In the genomic region with DNA sequence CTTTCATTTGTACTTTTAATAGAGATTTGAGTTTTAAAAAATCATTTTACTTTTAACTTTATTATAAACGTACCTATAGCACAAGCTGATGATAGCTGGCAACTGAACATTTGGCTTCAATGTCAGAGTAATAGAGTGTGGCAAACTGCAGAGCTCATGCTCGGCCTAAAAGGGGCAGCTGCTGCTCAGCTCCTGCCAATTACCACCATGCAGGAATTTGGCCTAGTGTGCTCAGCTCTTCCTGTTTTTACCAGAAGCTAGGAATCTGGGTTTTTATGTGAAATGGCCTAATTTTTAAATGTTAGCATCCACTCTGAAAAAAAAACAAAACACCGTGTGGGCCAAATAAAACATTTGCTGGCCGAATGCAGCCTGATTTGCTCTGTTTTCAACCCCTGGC, we compare ENCODE assay signal across 1 cellular context.
TF ChIP-seq lines count a peak whose summit lies in the region.

No MANE protein-coding gene starts in this region.

TF ChIP-seq in GM23338, 12 proteins besides CTCF, POLR2A, EP300 and RAD21 (continued from another document):
- TF ChIP-seq, protein P1, sequence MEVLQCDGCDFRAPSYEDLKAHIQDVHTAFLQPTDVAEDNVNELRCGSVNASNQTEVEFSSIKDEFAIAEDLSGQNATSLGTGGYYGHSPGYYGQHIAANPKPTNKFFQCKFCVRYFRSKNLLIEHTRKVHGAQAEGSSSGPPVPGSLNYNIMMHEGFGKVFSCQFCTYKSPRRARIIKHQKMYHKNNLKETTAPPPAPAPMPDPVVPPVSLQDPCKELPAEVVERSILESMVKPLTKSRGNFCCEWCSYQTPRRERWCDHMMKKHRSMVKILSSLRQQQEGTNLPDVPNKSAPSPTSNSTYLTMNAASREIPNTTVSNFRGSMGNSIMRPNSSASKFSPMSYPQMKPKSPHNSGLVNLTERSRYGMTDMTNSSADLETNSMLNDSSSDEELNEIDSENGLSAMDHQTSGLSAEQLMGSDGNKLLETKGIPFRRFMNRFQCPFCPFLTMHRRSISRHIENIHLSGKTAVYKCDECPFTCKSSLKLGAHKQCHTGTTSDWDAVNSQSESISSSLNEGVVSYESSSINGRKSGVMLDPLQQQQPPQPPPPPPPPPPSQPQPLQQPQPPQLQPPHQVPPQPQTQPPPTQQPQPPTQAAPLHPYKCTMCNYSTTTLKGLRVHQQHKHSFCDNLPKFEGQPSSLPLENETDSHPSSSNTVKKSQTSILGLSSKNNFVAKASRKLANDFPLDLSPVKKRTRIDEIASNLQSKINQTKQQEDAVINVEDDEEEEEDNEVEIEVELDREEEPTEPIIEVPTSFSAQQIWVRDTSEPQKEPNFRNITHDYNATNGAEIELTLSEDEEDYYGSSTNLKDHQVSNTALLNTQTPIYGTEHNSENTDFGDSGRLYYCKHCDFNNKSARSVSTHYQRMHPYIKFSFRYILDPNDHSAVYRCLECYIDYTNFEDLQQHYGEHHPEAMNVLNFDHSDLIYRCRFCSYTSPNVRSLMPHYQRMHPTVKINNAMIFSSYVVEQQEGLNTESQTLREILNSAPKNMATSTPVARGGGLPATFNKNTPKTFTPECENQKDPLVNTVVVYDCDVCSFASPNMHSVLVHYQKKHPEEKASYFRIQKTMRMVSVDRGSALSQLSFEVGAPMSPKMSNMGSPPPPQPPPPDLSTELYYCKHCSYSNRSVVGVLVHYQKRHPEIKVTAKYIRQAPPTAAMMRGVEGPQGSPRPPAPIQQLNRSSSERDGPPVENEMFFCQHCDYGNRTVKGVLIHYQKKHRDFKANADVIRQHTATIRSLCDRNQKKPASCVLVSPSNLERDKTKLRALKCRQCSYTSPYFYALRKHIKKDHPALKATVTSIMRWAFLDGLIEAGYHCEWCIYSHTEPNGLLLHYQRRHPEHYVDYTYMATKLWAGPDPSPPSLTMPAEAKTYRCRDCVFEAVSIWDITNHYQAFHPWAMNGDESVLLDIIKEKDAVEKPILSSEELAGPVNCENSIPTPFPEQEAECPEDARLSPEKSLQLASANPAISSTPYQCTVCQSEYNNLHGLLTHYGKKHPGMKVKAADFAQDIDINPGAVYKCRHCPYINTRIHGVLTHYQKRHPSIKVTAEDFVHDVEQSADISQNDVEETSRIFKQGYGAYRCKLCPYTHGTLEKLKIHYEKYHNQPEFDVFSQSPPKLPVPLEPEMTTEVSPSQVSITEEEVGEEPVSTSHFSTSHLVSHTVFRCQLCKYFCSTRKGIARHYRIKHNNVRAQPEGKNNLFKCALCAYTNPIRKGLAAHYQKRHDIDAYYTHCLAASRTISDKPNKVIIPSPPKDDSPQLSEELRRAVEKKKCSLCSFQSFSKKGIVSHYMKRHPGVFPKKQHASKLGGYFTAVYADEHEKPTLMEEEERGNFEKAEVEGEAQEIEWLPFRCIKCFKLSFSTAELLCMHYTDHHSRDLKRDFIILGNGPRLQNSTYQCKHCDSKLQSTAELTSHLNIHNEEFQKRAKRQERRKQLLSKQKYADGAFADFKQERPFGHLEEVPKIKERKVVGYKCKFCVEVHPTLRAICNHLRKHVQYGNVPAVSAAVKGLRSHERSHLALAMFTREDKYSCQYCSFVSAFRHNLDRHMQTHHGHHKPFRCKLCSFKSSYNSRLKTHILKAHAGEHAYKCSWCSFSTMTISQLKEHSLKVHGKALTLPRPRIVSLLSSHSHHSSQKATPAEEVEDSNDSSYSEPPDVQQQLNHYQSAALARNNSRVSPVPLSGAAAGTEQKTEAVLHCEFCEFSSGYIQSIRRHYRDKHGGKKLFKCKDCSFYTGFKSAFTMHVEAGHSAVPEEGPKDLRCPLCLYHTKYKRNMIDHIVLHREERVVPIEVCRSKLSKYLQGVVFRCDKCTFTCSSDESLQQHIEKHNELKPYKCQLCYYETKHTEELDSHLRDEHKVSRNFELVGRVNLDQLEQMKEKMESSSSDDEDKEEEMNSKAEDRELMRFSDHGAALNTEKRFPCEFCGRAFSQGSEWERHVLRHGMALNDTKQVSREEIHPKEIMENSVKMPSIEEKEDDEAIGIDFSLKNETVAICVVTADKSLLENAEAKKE (CRISPR knock-in tag; IDR thresholded peaks at IDR 0.05): no peak
- TF ChIP-seq ZNF331 (CRISPR knock-in tag; IDR thresholded peaks at IDR 0.05; ENCODE audit: low read depth) (no peak), EZH2phosphoT487 (IDR thresholded peaks at IDR 0.05; ENCODE audit: unreplicated experiment) (no peak)
